ENCODE assay signal across 1 cellular context in the genomic region with DNA sequence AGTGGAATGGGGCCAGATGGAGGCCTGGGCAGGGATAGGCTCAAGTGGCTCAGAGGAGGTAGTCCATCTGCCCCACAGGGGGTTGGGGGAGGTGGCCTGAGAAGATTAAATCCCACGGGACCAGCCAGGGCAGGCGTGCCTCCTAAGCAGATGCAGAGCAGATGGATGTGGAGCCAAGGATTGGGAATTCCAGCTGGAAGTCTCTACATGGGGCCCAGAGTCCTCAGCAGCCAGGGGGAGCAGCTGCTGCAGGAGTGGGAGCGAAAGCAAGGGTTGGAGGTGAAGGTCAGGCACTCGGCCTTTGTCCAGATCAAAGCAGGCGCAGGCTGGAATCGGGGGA.
TF ChIP-seq lines count a peak whose summit lies in the region.

No MANE protein-coding gene starts in this region.

TF ChIP-seq in H1, 55 proteins besides CTCF, POLR2A, EP300 and RAD21 (continued from another document):
- TF ChIP-seq, protein P1, sequence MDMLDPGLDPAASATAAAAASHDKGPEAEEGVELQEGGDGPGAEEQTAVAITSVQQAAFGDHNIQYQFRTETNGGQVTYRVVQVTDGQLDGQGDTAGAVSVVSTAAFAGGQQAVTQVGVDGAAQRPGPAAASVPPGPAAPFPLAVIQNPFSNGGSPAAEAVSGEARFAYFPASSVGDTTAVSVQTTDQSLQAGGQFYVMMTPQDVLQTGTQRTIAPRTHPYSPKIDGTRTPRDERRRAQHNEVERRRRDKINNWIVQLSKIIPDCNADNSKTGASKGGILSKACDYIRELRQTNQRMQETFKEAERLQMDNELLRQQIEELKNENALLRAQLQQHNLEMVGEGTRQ (IDR thresholded peaks at IDR 0.05; ENCODE audit: low read length), result no peak
- TF ChIP-seq CHD1 (IDR thresholded peaks at IDR 0.05; ENCODE audit: low read depth, low read length) (no peak), POU5F1 (IDR thresholded peaks at IDR 0.05; ENCODE audit: low read depth, low read length) (no peak), CBX8 (IDR thresholded peaks at IDR 0.05; ENCODE audit: borderline replicate concordance, low read depth, low read length) (no peak), BCL11A (IDR thresholded peaks at IDR 0.05; ENCODE audit: low read depth in 2 of 2, low read length in 2 of 2) (no peak), SP2 (IDR thresholded peaks at IDR 0.05; ENCODE audit: low read length) (no peak), HDAC6 (IDR thresholded peaks at IDR 0.05; ENCODE audit: low read depth, low read length) (no peak), RNF2 (IDR thresholded peaks at IDR 0.05; ENCODE audit: borderline replicate concordance, low read depth, low read length, missing control alignments, poor library complexity, severe bottlenecking) (no peak), SIN3A (conservative IDR thresholded peaks at IDR 0.05 in 1 of 2, IDR thresholded peaks at IDR 0.05 in 1 of 2; ENCODE audit: low read depth in 1 of 2, low read length in 2 of 2) (no peak), RBBP5 (IDR thresholded peaks at IDR 0.05; ENCODE audit: borderline replicate concordance, low read depth, low read length) (no peak), PHF8 (conservative IDR thresholded peaks at IDR 0.05; ENCODE audit: low read depth, low read length) (no peak), SIRT6 (IDR thresholded peaks at IDR 0.05; ENCODE audit: low read length) (no peak)
- TF ChIP-seq, protein P2, sequence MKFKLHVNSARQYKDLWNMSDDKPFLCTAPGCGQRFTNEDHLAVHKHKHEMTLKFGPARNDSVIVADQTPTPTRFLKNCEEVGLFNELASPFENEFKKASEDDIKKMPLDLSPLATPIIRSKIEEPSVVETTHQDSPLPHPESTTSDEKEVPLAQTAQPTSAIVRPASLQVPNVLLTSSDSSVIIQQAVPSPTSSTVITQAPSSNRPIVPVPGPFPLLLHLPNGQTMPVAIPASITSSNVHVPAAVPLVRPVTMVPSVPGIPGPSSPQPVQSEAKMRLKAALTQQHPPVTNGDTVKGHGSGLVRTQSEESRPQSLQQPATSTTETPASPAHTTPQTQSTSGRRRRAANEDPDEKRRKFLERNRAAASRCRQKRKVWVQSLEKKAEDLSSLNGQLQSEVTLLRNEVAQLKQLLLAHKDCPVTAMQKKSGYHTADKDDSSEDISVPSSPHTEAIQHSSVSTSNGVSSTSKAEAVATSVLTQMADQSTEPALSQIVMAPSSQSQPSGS (IDR thresholded peaks at IDR 0.05; ENCODE audit: low read length), result no peak
